ENCODE assay signal across 24 cellular contexts in genomic region chr5:114969482-114969881, GRCh38.
DNase-seq lines count a peak whose midpoint lies in the region; ATAC-seq, FAIRE-seq and TF ChIP-seq lines count a peak whose summit lies in the region.
"Had no signal": no experiment of that assay in that cellular context is flagged by ENCODE, and none has a peak within 500 bp of the region (broad histone marks: within the 10 kb centered on the region; RNA-seq: fewer than 3 reads in every experiment).

No MANE protein-coding gene starts in this region.

- no peak for TF ChIP-seq CTCF in HEK293 (tag by site-specific recombination; IDR thresholded peaks at IDR 0.05)
- TF ChIP-seq CTCF in LNCaP clone FGC (IDR thresholded peaks at IDR 0.05; ENCODE audit: control insufficient read depth, extremely low read depth, insufficient read depth): no peak
- TF ChIP-seq CTCF in GM12878 (IDR thresholded peaks at IDR 0.05 in 2 of 3, conservative IDR thresholded peaks at IDR 0.05 in 1 of 3; ENCODE audit: control insufficient read depth in 2 of 3, extremely low read depth in 1 of 3, insufficient read depth in 1 of 3, low read depth in 3 of 3, low read length in 3 of 3): no peak

- intact Hi-C loops in GM12878 (cut with micrococcal nuclease; ENCODE audit: unreplicated experiment): no loop called here

- H3K36me3 ChIP-seq in HEK293 (ENCODE audit: control insufficient read depth in 2 of 2, insufficient read depth in 1 of 2, low read length in 2 of 2): no peaks in the 10 kb centered on the region
- no peaks in the 10 kb centered on the region for H3K36me3 ChIP-seq in GM12878 (ENCODE audit: control insufficient read depth in 2 of 2, insufficient read depth in 2 of 2, low read length in 1 of 2)
- H3K36me3 ChIP-seq: BE2C, BLaER1 had no signal

- H3K4me3 ChIP-seq in HEK293 (ENCODE audit: low read depth, low read length) (no peak overlapping the region), LNCaP clone FGC (ENCODE audit: low read depth, low read length) (no peak overlapping the region), GM12878 (no peak overlapping the region)
- H3K4me3 ChIP-seq: BLaER1 had no signal

- H3K9me3 ChIP-seq in HEK293 (ENCODE audit: control insufficient read depth, insufficient read depth, low read depth, low read length) (no peaks in the 10 kb centered on the region), GM12878 (replicated peaks; ENCODE audit: control insufficient read depth, insufficient read depth, low read length) (no peaks in the 10 kb centered on the region; the same call in 2 of the 3 replicates)
- H3K9me3 ChIP-seq: BE2C, BLaER1 had no signal

- no peak overlapping the region for H2AFZ ChIP-seq in GM12878 (ENCODE audit: control insufficient read depth, low read depth, low read length)

- no peak for FAIRE-seq in GM12878 (lab: Jason Lieb, UNC)
- FAIRE-seq: A204.1, GM12891, GM19239 had no signal

- H3K27me3 ChIP-seq in GM12878 (replicated peaks in 1 of 2; ENCODE audit: control insufficient read depth in 2 of 2, insufficient read depth in 2 of 2, low read length in 1 of 2): no peaks in the 10 kb centered on the region
- H3K27me3 ChIP-seq: BLaER1 had no signal

- TF ChIP-seq POLR2A in GM12878 (IDR thresholded peaks at IDR 0.05; ENCODE audit: low read depth, low read length): no peak

- BruUV-seq in GM12878 (replicated peaks; lab: Mats Ljungman, UMichigan): no TSS peak

- H3K4me1 ChIP-seq in HEK293 (ENCODE audit: control insufficient read depth, insufficient read depth, low read length) (no peaks in the 10 kb centered on the region), GM12878 (ENCODE audit: control insufficient read depth, insufficient read depth, low read length) (no peaks in the 10 kb centered on the region)
- H3K4me1 ChIP-seq: BE2C, BLaER1 had no signal

- H3K27ac ChIP-seq in HEK293 (ENCODE audit: extremely low read depth, low read depth, low read length) (no peak overlapping the region), GM12878 (ENCODE audit: control insufficient read depth, insufficient read depth) (no peak overlapping the region)
- H3K27ac ChIP-seq: BLaER1 had no signal

- DNase-seq in LNCaP clone FGC (ENCODE audit: low read depth) (peak; percentile 36), GM12878 (ENCODE audit: low read depth, low spot score) (no peak), MV-4-11 (lab: John Stamatoyannopoulos, UW) (no peak), mesenteric fat pad (ENCODE audit: low spot score) (no peak)
- DNase-seq: 8988T; ACHN; BE2C; C1 segment of cervical spinal cord; CD4-positive, alpha-beta memory T cell; CD4-positive, CD25-positive, alpha-beta regulatory T cell; CD8-positive, alpha-beta memory T cell; COR-L47; DMS 273 treated with DMSO at 0.1 percent for 48 hours; DMS153; DMS53; DMS79; DND-41; EL; GDM1 had no signal

- no peak overlapping the region for H3K4me2 ChIP-seq in GM12878 (ENCODE audit: control insufficient read depth, insufficient read depth)
- H3K4me2 ChIP-seq: BLaER1 had no signal

- in situ Hi-C loops in GM12878 (cut with MboI): no loop called here

- no peaks in the 10 kb centered on the region for H4K20me1 ChIP-seq in GM12878 (ENCODE audit: control insufficient read depth, insufficient read depth)
- H4K20me1 ChIP-seq: BLaER1 had no signal

- ATAC-seq in GM12878: no peak

- no peak for TF ChIP-seq EP300 in GM12878 (IDR thresholded peaks at IDR 0.05; ENCODE audit: borderline replicate concordance in 1 of 2, control insufficient read depth in 1 of 2, low read depth in 2 of 2, low read length in 2 of 2)

- H3K9ac ChIP-seq in GM12878 (ENCODE audit: control insufficient read depth, insufficient read depth, low read length): no peak overlapping the region
- H3K9ac ChIP-seq: BLaER1 had no signal

- SMC1A ChIA-PET in GM12878 (lab: Charles Lee; ENCODE audit: uncharacterized antibody, unreplicated experiment): no interaction called here

- 4% methylated on average over 1 of the region's 1 CpG for WGBS in GM12878 (ENCODE audit: insufficient coverage, insufficient replicate concordance, low lambda C conversion rate, missing lambda C conversion rate)

- no peaks in the 10 kb centered on the region for H3K79me2 ChIP-seq in GM12878 (ENCODE audit: control insufficient read depth, insufficient read depth, low read length)

- RAD21 ChIA-PET in GM12878 (lab: Charles Lee; ENCODE audit: unreplicated experiment): no interaction called here

- CTCF ChIA-PET in HEK293 (lab: Yijun Ruan, JAX): no interaction called here
- CTCF ChIA-PET in GM12878 (lab: Yijun Ruan, JAX): no interaction called here

- TF ChIP-seq RAD21 in GM12878 (IDR thresholded peaks at IDR 0.05; ENCODE audit: insufficient read depth, low read depth, low read length): no peak

- POLR2A ChIA-PET in HEK293 (lab: Yijun Ruan, JAX) (no interaction called here), GM12878 (lab: Charles Lee) (interaction anchor here (0.7 kb wide), 1 partner anchor 10 kb away, joined by 3 read pairs; no protein-coding TSS in a partner anchor)

TF ChIP-seq in HEK293, 187 proteins besides CTCF, POLR2A, EP300 and RAD21:
- TF ChIP-seq ATF2 (tag by site-specific recombination; IDR thresholded peaks at IDR 0.05; ENCODE audit: low read depth): 0 out of 2 replicates have a peak, but pooled peaks have one; percentile 44
- TF ChIP-seq ZNF580 (tag by site-specific recombination; IDR thresholded peaks at IDR 0.05): no peak

TF ChIP-seq in GM12878, 131 proteins besides CTCF, POLR2A, EP300 and RAD21:
- TF ChIP-seq ATF7 (IDR thresholded peaks at IDR 0.05; ENCODE audit: low read depth) (peak; percentile 54; the same call in 1 of the 2 replicates), MEF2A (IDR thresholded peaks at IDR 0.05; ENCODE audit: insufficient read depth, low read depth, low read length) (no peak)

Comparison
In these comparisons a context has a peak if more than half of its experiments do, and no peak if none do; other contexts are left out.
1. Of the 9 proteins assayed by ChIP-seq in both HEK293 and GM12878: peak only in HEK293: ATF2; only in GM12878: none; in both: none; in neither: 8.